ENCODE assay signal across 7 cellular contexts in the genomic region with DNA sequence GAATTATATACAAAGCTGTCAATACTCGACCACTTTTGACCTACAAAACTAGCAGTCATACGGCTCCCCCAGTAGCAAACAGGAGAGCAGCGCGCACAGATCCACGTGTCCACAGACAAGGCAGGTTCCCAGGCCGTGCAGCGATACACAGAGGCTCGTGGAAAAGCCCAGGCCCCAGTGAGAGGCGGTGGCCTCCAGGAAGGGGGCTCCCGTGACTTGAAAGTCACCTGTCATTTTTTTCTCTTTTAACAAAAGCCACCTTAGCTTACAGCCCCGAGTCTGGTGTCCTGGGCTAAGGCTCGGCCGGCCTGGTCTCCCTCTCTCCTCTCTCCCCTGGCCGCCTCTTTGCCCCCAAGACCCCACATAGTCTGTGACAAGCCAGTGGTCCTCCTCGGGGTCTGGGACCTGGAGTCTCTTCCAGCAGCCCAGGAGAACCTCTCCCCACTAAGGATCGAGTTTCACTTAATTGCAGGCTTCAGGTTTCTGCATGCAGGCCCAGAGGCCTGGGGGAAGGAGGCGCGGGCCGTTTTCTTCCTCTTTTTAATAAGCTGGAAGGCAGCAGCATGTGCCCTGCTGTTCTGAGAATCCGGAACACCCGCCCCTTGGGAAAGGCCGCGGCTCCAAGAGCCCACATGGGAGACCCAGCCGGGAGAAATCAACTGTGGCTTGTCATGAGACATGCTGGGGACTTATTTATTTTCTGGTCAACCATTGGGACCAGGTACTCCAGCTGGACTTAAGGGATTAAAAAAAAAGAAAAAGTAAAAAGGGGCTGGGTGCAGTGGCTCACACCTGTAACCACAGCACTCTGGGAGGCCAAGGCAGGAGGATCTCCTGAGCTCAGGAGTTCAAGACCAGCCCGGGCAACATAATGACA. TPM values are rescaled to one million over a fixed set of nuclear protein-coding genes. Genes with fewer than 3 reads are reported as not detected.
A peak's percentile ranks its signal among the peaks of the same experiment; 100 is the strongest.
DNase-seq lines count a peak whose midpoint lies in the region; ATAC-seq and TF ChIP-seq lines count a peak whose summit lies in the region.

No MANE protein-coding gene starts in this region.

- no peaks in the 10 kb centered on the region for H3K9me3 ChIP-seq in mucosa of descending colon

- intact Hi-C loops in mucosa of descending colon (cut with DNase I, micrococcal nuclease) = no loop called here

- no peaks in the 10 kb centered on the region for H3K36me3 ChIP-seq in mucosa of descending colon (ENCODE audit: low read depth)

- TF ChIP-seq CTCF in HL-60 (IDR thresholded peaks at IDR 0.05; ENCODE audit: insufficient read depth, low read length) = no peak
- no peak for TF ChIP-seq CTCF in mucosa of descending colon (IDR thresholded peaks at IDR 0.05)

- H3K27me3 ChIP-seq in HL-60 (ENCODE audit: insufficient read depth, poor library complexity, severe bottlenecking) = no peaks in the 10 kb centered on the region

- peaks cover 15% of the 10 kb centered on the region for H3K4me1 ChIP-seq in mucosa of descending colon (ENCODE audit: low read depth)

- no peak overlapping the region for H3K4me3 ChIP-seq in HL-60 (replicated peaks; ENCODE audit: insufficient read depth, low read length)
- H3K4me3 ChIP-seq in mucosa of descending colon = no peak overlapping the region

- peak; percentile 27 for ATAC-seq in mucosa of descending colon
- ATAC-seq in HG02970 (IDR thresholded peaks at IDR 0.05; ENCODE audit: low FRiP score, unreplicated experiment) = no peak
- ATAC-seq in GM21423 (IDR thresholded peaks at IDR 0.05; ENCODE audit: unreplicated experiment) = no peak

- peak overlapping the region; percentile 93 for H3K27ac ChIP-seq in HL-60 (replicated peaks)

- peak in 1 of 2 experiments; percentile 90 for DNase-seq in HL-60 (ENCODE audit: low read depth in 1 of 2, low spot score in 1 of 2)
- DNase-seq in NCI-H748 (lab: John Stamatoyannopoulos, UW; ENCODE audit: unreplicated experiment) = peak; percentile 87
- peak; percentile 30 for DNase-seq in dedifferentiated amniotic fluid mesenchymal stem cell (ENCODE audit: extremely low spot score)
- DNase-seq in mucosa of descending colon = peak in 2 of 3 donors; percentile 50 to 56
- no peak for DNase-seq in activated CD8-positive, alpha-beta memory T cell treated with anti-CD3 and anti-CD28 coated beads, Interleukin-2, amount 50 U/mL, for 4 hours

RNA-seq across cellular contexts. Expression of gene NCOR2, which starts 15.9 kb away (rescaled TPM):
- total RNA-seq in mucosa of descending colon = 100 to 1,000 TPM; 159 to 269 (median 161) TPM
